Comparison of ENCODE assay signal across 12 cellular contexts in the genomic region with DNA sequence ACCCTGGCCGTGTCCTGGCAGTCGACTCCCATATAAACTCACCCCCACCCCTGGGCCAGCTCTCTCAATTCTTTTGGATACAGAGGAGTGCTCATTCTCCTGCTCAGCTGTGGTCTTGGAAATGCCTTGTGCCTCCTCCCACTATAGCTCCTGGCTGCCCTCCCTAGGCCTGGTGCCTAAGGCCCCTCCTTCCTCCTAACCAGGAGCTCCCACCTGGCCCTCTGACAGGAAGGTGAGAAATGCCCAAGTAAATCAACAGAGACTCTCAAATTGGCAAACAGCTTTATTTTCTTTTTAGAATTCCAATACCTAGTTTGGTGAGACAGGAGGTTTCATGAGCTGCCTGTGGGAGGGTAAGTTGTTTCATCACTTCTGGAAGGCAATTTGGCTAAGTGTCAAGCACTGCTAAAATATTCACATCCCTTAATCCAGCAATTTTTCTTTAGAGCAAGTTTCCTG.
DNase-seq lines count a peak whose midpoint lies in the region; ATAC-seq and TF ChIP-seq lines count a peak whose summit lies in the region.
"Had no signal": no experiment of that assay in that cellular context is flagged by ENCODE, and none has a peak within 500 bp of the region (broad histone marks: within the 10 kb centered on the region; RNA-seq: fewer than 3 reads in every experiment).

No MANE protein-coding gene starts in this region.

- TF ChIP-seq CTCF in lower lobe of right lung (IDR thresholded peaks at IDR 0.05) (no peak), upper lobe of right lung (IDR thresholded peaks at IDR 0.05) (no peak)

- DNase-seq in NCI-H82 (lab: John Stamatoyannopoulos, UW): peak; percentile 21
- no peak for DNase-seq in NCI-H82 treated with DMSO at 0.1 percent for 48 hours (lab: John Stamatoyannopoulos, UW; ENCODE audit: unreplicated experiment)
- peak; percentile 45 for DNase-seq in dedifferentiated amniotic fluid mesenchymal stem cell (ENCODE audit: extremely low spot score)
- no peak for DNase-seq in lower lobe of right lung
- DNase-seq in upper lobe of right lung: no peak
- no peak for DNase-seq in NCI-H1436 treated with DMSO at 0.1 percent for 48 hours (lab: John Stamatoyannopoulos, UW)
- DNase-seq in mesenteric fat pad (ENCODE audit: low spot score): no peak
- DNase-seq: left colon, NCI-H2081, retina had no signal

- H3K9me3 ChIP-seq in lower lobe of right lung (no peaks in the 10 kb centered on the region), upper lobe of right lung (no peaks in the 10 kb centered on the region)

- H3K4me1 ChIP-seq in lower lobe of right lung (peaks cover 4% of the 10 kb centered on the region), upper lobe of right lung (peaks cover 5% of the 10 kb centered on the region)

- ATAC-seq in lower lobe of right lung (peak; percentile 43 to 54), upper lobe of right lung (peak; percentile 64), GM18870 (IDR thresholded peaks at IDR 0.05; ENCODE audit: unreplicated experiment) (no peak)
- ATAC-seq: left colon had no signal

- H3K27ac ChIP-seq in lower lobe of right lung (no peak overlapping the region), upper lobe of right lung (no peak overlapping the region)
- H3K27ac ChIP-seq: epithelial cell of prostate had no signal

- no peak overlapping the region for H3K4me3 ChIP-seq in lower lobe of right lung
- no peak overlapping the region for H3K4me3 ChIP-seq in upper lobe of right lung

- H3K27me3 ChIP-seq in lower lobe of right lung (ENCODE audit: low read depth) (no peaks in the 10 kb centered on the region), upper lobe of right lung (no peaks in the 10 kb centered on the region)

- intact Hi-C loops in lower lobe of right lung (cut with DNase I) (no loop called here), upper lobe of right lung (cut with DNase I) (no loop called here)

- H3K36me3 ChIP-seq in lower lobe of right lung (no peaks in the 10 kb centered on the region), upper lobe of right lung (no peaks in the 10 kb centered on the region)

Comparison
In these comparisons a context has a peak if more than half of its experiments do, and no peak if none do; other contexts are left out.
1. DNase-seq: peak in NCI-H82 (single experiment) and dedifferentiated amniotic fluid mesenchymal stem cell (single experiment); none in NCI-H82 treated with DMSO at 0.1 percent for 48 hours (single experiment), lower lobe of right lung (single experiment), upper lobe of right lung (single experiment), NCI-H1436 treated with DMSO at 0.1 percent for 48 hours (single experiment) and mesenteric fat pad (single experiment).